ENCODE assay signal across 8 cellular contexts in the genomic region with DNA sequence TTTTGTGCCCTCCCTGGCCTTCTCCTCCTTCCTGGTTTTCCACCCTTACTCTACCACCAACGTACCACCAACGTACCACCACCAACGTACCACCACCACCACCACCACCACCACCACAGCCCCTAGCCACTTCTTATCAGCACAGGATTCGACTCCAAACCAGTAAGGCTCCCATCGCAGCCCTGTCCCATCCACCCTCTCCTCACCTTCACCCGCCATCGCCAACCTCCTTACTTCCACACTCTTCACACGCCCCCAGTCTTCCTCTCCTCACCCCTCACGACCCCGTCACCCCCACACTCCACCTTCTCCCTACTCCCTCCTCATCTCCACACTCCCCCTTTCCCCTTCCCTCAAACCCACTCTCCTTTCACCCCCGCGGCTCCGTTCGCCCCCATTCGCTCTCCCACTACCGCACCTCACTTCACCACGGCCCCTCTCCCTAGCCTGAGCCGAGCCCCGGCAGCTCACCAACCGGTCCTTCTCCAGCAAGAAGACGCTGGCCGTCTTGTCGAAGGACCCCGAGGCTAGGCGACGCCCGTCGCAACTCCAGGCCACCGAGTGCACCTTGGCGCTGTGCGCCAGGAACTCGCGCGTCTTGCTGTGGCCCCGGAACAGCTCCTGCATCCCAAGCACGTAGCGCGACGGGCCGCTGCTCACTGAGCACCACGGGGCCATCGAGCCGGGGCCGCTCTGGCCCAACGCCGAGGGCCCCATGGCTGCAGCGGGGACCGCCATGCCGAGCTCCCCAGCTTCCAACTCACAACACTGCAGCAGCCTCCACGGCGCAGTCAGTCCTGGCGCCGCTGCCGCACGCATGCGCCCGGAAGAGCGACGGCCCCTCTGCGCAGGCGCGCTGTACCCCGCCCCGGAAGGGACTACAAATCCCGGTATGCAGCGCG. TPM values are rescaled to one million over a fixed set of nuclear protein-coding genes. Genes with fewer than 3 reads are reported as not detected.
DNase-seq lines count a peak whose midpoint lies in the region; ATAC-seq and TF ChIP-seq lines count a peak whose summit lies in the region.
"Not testable (repeated sequence)": the region's sequence is repeated elsewhere in the genome, so short reads cannot be mapped to it uniquely, and the experiment has no call there.

A gene with protein sequence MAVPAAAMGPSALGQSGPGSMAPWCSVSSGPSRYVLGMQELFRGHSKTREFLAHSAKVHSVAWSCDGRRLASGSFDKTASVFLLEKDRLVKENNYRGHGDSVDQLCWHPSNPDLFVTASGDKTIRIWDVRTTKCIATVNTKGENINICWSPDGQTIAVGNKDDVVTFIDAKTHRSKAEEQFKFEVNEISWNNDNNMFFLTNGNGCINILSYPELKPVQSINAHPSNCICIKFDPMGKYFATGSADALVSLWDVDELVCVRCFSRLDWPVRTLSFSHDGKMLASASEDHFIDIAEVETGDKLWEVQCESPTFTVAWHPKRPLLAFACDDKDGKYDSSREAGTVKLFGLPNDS (minus strand): TSS at position 845 of the 902 bp plus-strand sequence. CDS start 107 bp downstream, at position 738.

- not testable (repeated sequence) for H3K36me3 ChIP-seq in BE2C; mucosa of rectum (ENCODE audit: control insufficient read depth in 2 of 2, insufficient read depth in 2 of 2, low read length in 2 of 2)

- peak; percentile 76 for DNase-seq in BE2C
- DNase-seq in SK-N-DZ (ENCODE audit: low spot score) = peak; percentile 73
- DNase-seq in activated naive CD4-positive, alpha-beta T cell treated with Interleukin-2 at 50 U/mL for 16 hours = peak; percentile 79
- DNase-seq in fibroblast of mammary gland (ENCODE audit: low read depth) = peak; percentile 63
- DNase-seq in stimulated activated CD4-positive, alpha-beta T cell treated with anti-CD3 and anti-CD28 coated beads, TNF-alpha, amount 100 ng/mL, for 1 hour (ENCODE audit: low read depth in 3 of 3, low spot score in 1 of 3) = peak; percentile 38 to 72 (median 57)

- H3K9me3 ChIP-seq in BE2C; mucosa of rectum (ENCODE audit: control insufficient read depth in 2 of 2, low read length in 2 of 2): not testable (repeated sequence)

- H3K4me3 ChIP-seq in BE2C (ENCODE audit: low read depth, low read length) (peak within 1 kb of the TSS; percentile 69), fibroblast of mammary gland (ENCODE audit: control insufficient read depth, low read depth, low read length) (peak within 1 kb of the TSS; percentile 52), mucosa of rectum (ENCODE audit: low read length in 2 of 2) (peak within 1 kb of the TSS; percentile 70 to 72)

- not testable (repeated sequence) for H3K4me1 ChIP-seq in BE2C; mucosa of rectum (ENCODE audit: control insufficient read depth in 2 of 2, insufficient read depth in 2 of 2, low read length in 2 of 2)

- not testable (repeated sequence) for H3K27me3 ChIP-seq in BE2C; mucosa of rectum (ENCODE audit: control insufficient read depth in 2 of 2, insufficient read depth in 2 of 2, low read length in 2 of 2)

- peak within 1 kb of the TSS in 1 of 2 donors; percentile 62 for H3K9ac ChIP-seq in mucosa of rectum (ENCODE audit: low read depth in 1 of 2, low read length in 2 of 2)

- not testable (repeated sequence) for TF ChIP-seq CTCF in BE2C (IDR thresholded peaks at IDR 0.05; ENCODE audit: low read depth, low read length); fibroblast of mammary gland (conservative IDR thresholded peaks at IDR 0.05; ENCODE audit: control insufficient read depth, insufficient read depth, low read depth, low read length)

- ATAC-seq in GM19395 (IDR thresholded peaks at IDR 0.05; ENCODE audit: unreplicated experiment) (peak; percentile 99), HG03159 (IDR thresholded peaks at IDR 0.05; ENCODE audit: unreplicated experiment) (peak; percentile 99)

- H3K27ac ChIP-seq in mucosa of rectum (ENCODE audit: low read depth in 2 of 2, low read length in 2 of 2) = not testable (repeated sequence)

RNA-seq across cellular contexts. Expression of the gene that starts here (rescaled TPM):
- 46.9 TPM for polyA plus RNA-seq in BE2C (2012; ENCODE audit: insufficient read depth, insufficient read length, low read depth)
- 249 and 252 TPM in 2 replicates for polyA plus RNA-seq in SK-N-DZ (2014; cell fraction: cytosol; rRNA removed)
- polyA plus RNA-seq in SK-N-DZ (2014; cell fraction: nucleus; rRNA removed) = 85.0 and 110 TPM in 2 replicates
